Comparison of ENCODE assay signal across 20 cellular contexts in the genomic region with DNA sequence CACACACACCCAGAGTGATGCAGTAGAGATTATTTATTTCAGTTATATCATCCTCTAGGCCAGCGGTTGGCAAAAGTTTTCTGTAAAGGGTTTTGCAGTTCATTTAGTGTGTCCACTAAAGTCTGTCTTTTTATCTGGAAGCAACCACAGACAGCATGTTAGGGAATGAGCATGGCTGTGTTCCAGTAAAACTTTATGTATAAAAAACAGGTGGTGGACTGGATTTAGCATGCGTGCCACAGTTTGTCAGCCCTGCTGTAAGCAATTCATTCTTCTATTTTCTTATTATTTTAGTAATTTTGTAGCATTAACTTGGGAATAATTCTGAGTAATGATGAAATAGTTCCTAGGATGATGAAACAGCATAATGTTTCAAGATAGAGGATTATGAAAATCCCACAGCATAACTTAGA. TPM values are rescaled to one million over a fixed set of nuclear protein-coding genes. Genes with fewer than 3 reads are reported as not detected.
DNase-seq lines count a peak whose midpoint lies in the region; ATAC-seq and TF ChIP-seq lines count a peak whose summit lies in the region.
"Had no signal": no experiment of that assay in that cellular context is flagged by ENCODE, and none has a peak within 500 bp of the region (broad histone marks: within the 10 kb centered on the region; RNA-seq: fewer than 3 reads in every experiment).

No MANE protein-coding gene starts in this region.

- intact Hi-C loops in IMR-90 (cut with micrococcal nuclease) = no loop called here
- intact Hi-C loops in posterior cingulate gyrus (cut with DNase I) = no loop called here
- intact Hi-C loops in activated T-helper 1 cell treated with anti-CD3 and anti-CD28 coated beads, Interleukin-12 subunit alpha, Interleukin-12 subunit beta, Interleukin-2, Interleukin-4 antibody, amounts not matched to agents 30 ng/mL and 10 ng/mL and 1 ng/mL, durations not matched to agents 14 hours and 24 hours and 36 hours (cut with micrococcal nuclease) = no loop called here

- H2BK15ac ChIP-seq in IMR-90 (ENCODE audit: low read depth, low read length) = no peak overlapping the region

- H3K9me3 Mint-ChIP-seq in osteocyte (ENCODE audit: unreplicated experiment) = no peaks in the 10 kb centered on the region
- H3K9me3 Mint-ChIP-seq in activated T-helper 1 cell treated with anti-CD3 and anti-CD28 coated beads, Interleukin-12 subunit alpha, Interleukin-12 subunit beta, Interleukin-2, Interleukin-4 antibody, amounts not matched to agents 30 ng/mL and 10 ng/mL and 1 ng/mL, durations not matched to agents 14 hours and 24 hours and 36 hours = no peaks in the 10 kb centered on the region
- H3K9me3 Mint-ChIP-seq: activated CD4-positive, alpha-beta T cell treated with anti-CD3 and anti-CD28 coated beads, Interleukin-2, amount 10 ng/mL, durations not matched to agents 24 days and 14 days; activated naive CD8-positive, alpha-beta T cell treated with anti-CD3 and anti-CD28 coated beads for 36 hours; H9; naive B cell had no signal

- TF ChIP-seq CTCF in AG10803 (conservative IDR thresholded peaks at IDR 0.05; ENCODE audit: low read length) (no peak), IMR-90 (conservative IDR thresholded peaks at IDR 0.05; ENCODE audit: low read depth, low read length) (no peak), osteocyte (IDR thresholded peaks at IDR 0.05) (no peak)

- no peaks in the 10 kb centered on the region for H3K27me3 Mint-ChIP-seq in osteocyte (ENCODE audit: unreplicated experiment)
- no peaks in the 10 kb centered on the region for H3K27me3 Mint-ChIP-seq in activated T-helper 1 cell treated with anti-CD3 and anti-CD28 coated beads, Interleukin-12 subunit alpha, Interleukin-12 subunit beta, Interleukin-2, Interleukin-4 antibody, amounts not matched to agents 30 ng/mL and 10 ng/mL and 1 ng/mL, durations not matched to agents 14 hours and 24 hours and 36 hours (ENCODE audit: insufficient read depth)
- H3K27me3 Mint-ChIP-seq: activated CD4-positive, alpha-beta T cell treated with anti-CD3 and anti-CD28 coated beads, Interleukin-2, amount 10 ng/mL, durations not matched to agents 24 days and 14 days; activated naive CD8-positive, alpha-beta T cell treated with anti-CD3 and anti-CD28 coated beads for 36 hours; naive B cell had no signal

- in situ Hi-C loops in IMR-90 (cut with MboI; ENCODE audit: low sequenced_read_pairs) = no loop called here

- no peaks in the 10 kb centered on the region for H3K9me3 ChIP-seq in IMR-90 (ENCODE audit: control insufficient read depth, insufficient read depth, low read length)

- H3K27ac Mint-ChIP-seq in osteocyte (ENCODE audit: unreplicated experiment) = peak overlapping the region; percentile 47
- H3K27ac Mint-ChIP-seq in activated T-helper 1 cell treated with anti-CD3 and anti-CD28 coated beads, Interleukin-12 subunit alpha, Interleukin-12 subunit beta, Interleukin-2, Interleukin-4 antibody, amounts not matched to agents 30 ng/mL and 10 ng/mL and 1 ng/mL, durations not matched to agents 14 hours and 24 hours and 36 hours = no peak overlapping the region
- H3K27ac Mint-ChIP-seq: activated CD4-positive, alpha-beta T cell treated with anti-CD3 and anti-CD28 coated beads, Interleukin-2, amount 10 ng/mL, durations not matched to agents 24 days and 14 days; activated naive CD8-positive, alpha-beta T cell treated with anti-CD3 and anti-CD28 coated beads for 36 hours; H9 had no signal

- no peak overlapping the region; the same call in 1 of the 2 replicates for H3K14ac ChIP-seq in IMR-90 (replicated peaks; ENCODE audit: low read depth, low read length)

- no peaks in the 10 kb centered on the region for H4K20me1 ChIP-seq in IMR-90 (ENCODE audit: insufficient read depth, low read length)

- DNase-seq in AG10803 (ENCODE audit: low read depth) (peak; percentile 87), IMR-90 (peak; percentile 53), fibroblast of gingiva (ENCODE audit: low read depth) (peak; percentile 83), osteocyte (ENCODE audit: extremely low spot score, unreplicated experiment) (no peak), posterior cingulate gyrus (no peak)
- DNase-seq in activated T-helper 1 cell treated with anti-CD3 and anti-CD28 coated beads, Interleukin-12 subunit alpha, Interleukin-12 subunit beta, Interleukin-2, Interleukin-4 antibody, amounts not matched to agents 30 ng/mL and 10 ng/mL and 1 ng/mL, durations not matched to agents 14 hours and 24 hours and 36 hours (ENCODE audit: low spot score) = no peak
- DNase-seq: activated CD4-positive, alpha-beta T cell treated with anti-CD3 and anti-CD28 coated beads, Interleukin-2, amount 10 ng/mL, durations not matched to agents 24 days and 14 days; activated naive CD8-positive, alpha-beta T cell treated with anti-CD3 and anti-CD28 coated beads for 36 hours; activated T-cell treated with anti-CD3 and anti-CD28 coated beads, Interleukin-2, amount 50 U/mL, for 1 hour; cerebellar nuclear complex; H9; KBM-7; naive B cell; NCI-H1417 treated with DMSO at 0.1 percent for 48 hours; NCI-H226; stimulated activated CD4-positive, alpha-beta T cell treated with anti-CD3 and anti-CD28 coated beads, Interleukin-4, amount 100 ng/mL, for 1 hour had no signal

- dilution Hi-C loops in IMR-90 (cut with HindIII; ENCODE audit: low sequenced_read_pairs, unreplicated experiment) = no loop called here

- no TSS peak for BruUV-seq in IMR-90 (replicated peaks; lab: Mats Ljungman, UMichigan)

- no peak overlapping the region for H2BK20ac ChIP-seq in IMR-90 (ENCODE audit: low read depth, low read length)

- H4K91ac ChIP-seq in IMR-90 (ENCODE audit: insufficient read depth, low read depth, low read length) = peak overlapping the region; percentile 4; the same call in 1 of the 2 replicates

- H4K8ac ChIP-seq in IMR-90 (ENCODE audit: low read depth in 2 of 2, low read length in 2 of 2) = 0 out of 4 replicates have a peak overlapping the region, but pooled peaks of 1 of the 2 experiments have one; percentile 35

- TF ChIP-seq RAD21 in IMR-90 (IDR thresholded peaks at IDR 0.05; ENCODE audit: low read length) = no peak

- no peaks in the 10 kb centered on the region for H3K4me1 Mint-ChIP-seq in osteocyte (ENCODE audit: unreplicated experiment)
- peaks cover 17% of the 10 kb centered on the region for H3K4me1 Mint-ChIP-seq in activated T-helper 1 cell treated with anti-CD3 and anti-CD28 coated beads, Interleukin-12 subunit alpha, Interleukin-12 subunit beta, Interleukin-2, Interleukin-4 antibody, amounts not matched to agents 30 ng/mL and 10 ng/mL and 1 ng/mL, durations not matched to agents 14 hours and 24 hours and 36 hours (ENCODE audit: low read depth)

- H2BK120ac ChIP-seq in IMR-90 (ENCODE audit: low read depth, low read length) = no peak overlapping the region

- H2AFZ ChIP-seq in IMR-90 (replicated peaks; ENCODE audit: low read length, poor library complexity) = no peak overlapping the region

- H2AK5ac ChIP-seq in IMR-90 (ENCODE audit: low read depth, low read length) = no peak overlapping the region

- peaks cover 18 to 28% of the 10 kb centered on the region in 2 experiments for H3K79me1 ChIP-seq in IMR-90 (ENCODE audit: low read depth in 1 of 2, low read length in 2 of 2)

- no peak overlapping the region for H3K4ac ChIP-seq in IMR-90 (ENCODE audit: low read depth, low read length)

- H3K36me3 ChIP-seq in IMR-90 (ENCODE audit: control insufficient read depth, insufficient read depth, low read length) = peaks cover 4% of the 10 kb centered on the region; the same call in 1 of the 2 replicates

- POLR2A ChIA-PET in IMR-90 (lab: Charles Lee; ENCODE audit: unreplicated experiment) = no interaction called here

- no peak for TF ChIP-seq POLR2A in IMR-90 (IDR thresholded peaks at IDR 0.05; ENCODE audit: low read depth, low read length)

- peak overlapping the region; percentile 67; the same call in 1 of the 2 replicates for H3K27ac ChIP-seq in IMR-90 (ENCODE audit: insufficient read depth, low read length)
- H3K27ac ChIP-seq: BLaER1 treated with 17β-estradiol and CSF1 and Interleukin-3, amounts not matched to agents 10 nM and 100 nM had no signal

- H3K36me3 Mint-ChIP-seq in osteocyte (ENCODE audit: unreplicated experiment) = peaks cover 35% of the 10 kb centered on the region
- peaks cover 22% of the 10 kb centered on the region for H3K36me3 Mint-ChIP-seq in activated T-helper 1 cell treated with anti-CD3 and anti-CD28 coated beads, Interleukin-12 subunit alpha, Interleukin-12 subunit beta, Interleukin-2, Interleukin-4 antibody, amounts not matched to agents 30 ng/mL and 10 ng/mL and 1 ng/mL, durations not matched to agents 14 hours and 24 hours and 36 hours (ENCODE audit: low read depth)

- WGBS in IMR-90 (ENCODE audit: extremely low coverage in 2 of 2, insufficient read length in 1 of 2), 2 experiments = no CpG with 5 or more reads among the region's 2 CpGs

- H3K4me3 ChIP-seq in AG10803 (ENCODE audit: low read length) (no peak overlapping the region), IMR-90 (ENCODE audit: insufficient read depth, low read depth, low read length) (no peak overlapping the region)
- H3K4me3 ChIP-seq: BLaER1 treated with 17β-estradiol and CSF1 and Interleukin-3, amounts not matched to agents 10 nM and 100 nM; GM12878 had no signal

- H3K9ac ChIP-seq in IMR-90 (ENCODE audit: low read depth, low read length) = no peak overlapping the region
- H3K9ac ChIP-seq: BLaER1 treated with 17β-estradiol and CSF1 and Interleukin-3, amounts not matched to agents 10 nM and 100 nM had no signal

- peak overlapping the region; percentile 47; the same call in 1 of the 2 replicates for H3K18ac ChIP-seq in IMR-90 (ENCODE audit: low read depth, low read length)

- ATAC-seq in IMR-90 (ENCODE audit: low read depth) (no peak; the same call in 1 of the 2 replicates), HG03196 (IDR thresholded peaks at IDR 0.05; ENCODE audit: unreplicated experiment) (no peak), HG03439 (IDR thresholded peaks at IDR 0.05; ENCODE audit: unreplicated experiment) (no peak)
- ATAC-seq: GM12878 had no signal

- H3K27me3 ChIP-seq in IMR-90 (ENCODE audit: control insufficient read depth, insufficient read depth, low read length) = no peaks in the 10 kb centered on the region
- H3K27me3 ChIP-seq: BLaER1 treated with 17β-estradiol and CSF1 and Interleukin-3, amounts not matched to agents 10 nM and 100 nM had no signal

- no peak overlapping the region for H2AK9ac ChIP-seq in IMR-90 (replicated peaks; ENCODE audit: low read depth, low read length, poor library complexity)

- no peak overlapping the region for H3K56ac ChIP-seq in IMR-90 (ENCODE audit: extremely low read depth, insufficient read depth, low read length)

- no peak overlapping the region for H4K5ac ChIP-seq in IMR-90 (ENCODE audit: low read depth, low read length)

- CTCF ChIA-PET in IMR-90 (lab: Yijun Ruan, JAX) = no interaction called here

- 0 out of 2 replicates have a peak, but pooled peaks cover 3% of the 10 kb centered on the region for H3K9me1 ChIP-seq in IMR-90 (ENCODE audit: insufficient read depth, low read length)

- peaks cover 1% of the 10 kb centered on the region; the same call in 1 of the 2 replicates for H3K4me1 ChIP-seq in IMR-90 (ENCODE audit: control insufficient read depth, insufficient read depth, low read length)

- peak overlapping the region; percentile 67 for H2BK5ac ChIP-seq in IMR-90 (ENCODE audit: low read depth, low read length, poor library complexity, severe bottlenecking)

- H3K4me2 ChIP-seq in IMR-90 (ENCODE audit: low read depth, low read length) = no peak overlapping the region
- H3K4me2 ChIP-seq: BLaER1 treated with 17β-estradiol and CSF1 and Interleukin-3, amounts not matched to agents 10 nM and 100 nM had no signal

- H3K23ac ChIP-seq in IMR-90 (ENCODE audit: low read depth, low read length) = no peak overlapping the region

- H3K4me3 Mint-ChIP-seq in osteocyte (ENCODE audit: unreplicated experiment) = no peak overlapping the region
- no peak overlapping the region for H3K4me3 Mint-ChIP-seq in activated T-helper 1 cell treated with anti-CD3 and anti-CD28 coated beads, Interleukin-12 subunit alpha, Interleukin-12 subunit beta, Interleukin-2, Interleukin-4 antibody, amounts not matched to agents 30 ng/mL and 10 ng/mL and 1 ng/mL, durations not matched to agents 14 hours and 24 hours and 36 hours
- H3K4me3 Mint-ChIP-seq: activated CD4-positive, alpha-beta T cell treated with anti-CD3 and anti-CD28 coated beads, Interleukin-2, amount 10 ng/mL, durations not matched to agents 24 days and 14 days; activated naive CD8-positive, alpha-beta T cell treated with anti-CD3 and anti-CD28 coated beads for 36 hours; H9; naive B cell had no signal

RNA-seq across cellular contexts. Expression of a gene that starts 51.7 kb away (rescaled TPM):
- total RNA-seq in IMR-90 (2012; rRNA removed) = 97.8 and 100 TPM in 2 replicates
- polyA plus RNA-seq in IMR-90 (2012; rRNA removed) = 36.0 and 37.4 TPM in 2 replicates
- polyA plus RNA-seq in IMR-90 (2012; cell fraction: cytosol; rRNA removed) = 22.5 and 31.2 TPM in 2 replicates
- 24.1 and 64.0 TPM in 2 replicates for polyA plus RNA-seq in IMR-90 (2012; cell fraction: nucleus; rRNA removed; ENCODE audit: low replicate concordance)
- 31.1 and 32.6 TPM in 2 replicates for total RNA-seq in osteocyte
- 77.6 and 80.9 TPM in 2 replicates for total RNA-seq in activated T-helper 1 cell treated with anti-CD3 and anti-CD28 coated beads, Interleukin-12 subunit alpha, Interleukin-12 subunit beta, Interleukin-2, Interleukin-4 antibody, amounts not matched to agents 30 ng/mL and 10 ng/mL and 1 ng/mL, durations not matched to agents 14 hours and 24 hours and 36 hours

Comparison
In these comparisons a context has a peak if more than half of its experiments do, and no peak if none do; other contexts are left out.
1. DNase-seq: peak in AG10803 (single experiment), IMR-90 (single experiment) and fibroblast of gingiva (single experiment); none in osteocyte (single experiment), posterior cingulate gyrus (0 of 10) and activated T-helper 1 cell treated with anti-CD3 and anti-CD28 coated beads, Interleukin-12 subunit alpha, Interleukin-12 subunit beta, Interleukin-2, Interleukin-4 antibody, amounts not matched to agents 30 ng/mL and 10 ng/mL and 1 ng/mL, durations not matched to agents 14 hours and 24 hours and 36 hours (single experiment).